Comparison of ENCODE assay signal across 17 cellular contexts in genomic region chr13:111116830-111117229, GRCh38. TPM values are rescaled to one million over a fixed set of nuclear protein-coding genes. Genes with fewer than 3 reads are reported as not detected.
DNase-seq lines count a peak whose midpoint lies in the region; ATAC-seq and TF ChIP-seq lines count a peak whose summit lies in the region.
"Had no signal": no experiment of that assay in that cellular context is flagged by ENCODE, and none has a peak within 500 bp of the region (broad histone marks: within the 10 kb centered on the region; RNA-seq: fewer than 3 reads in every experiment).

No MANE protein-coding gene starts in this region.

- no peaks in the 10 kb centered on the region for H3K79me2 ChIP-seq in GM23248 (ENCODE audit: insufficient read depth)

- H3K4me3 ChIP-seq in GM23248 (peak overlapping the region; percentile 69), coronary artery (peak overlapping the region; percentile 84), iPS-18a (ENCODE audit: low read length) (peak overlapping the region; percentile 90), subcutaneous abdominal adipose tissue (ENCODE audit: low read depth in 1 of 5, low read length in 5 of 5) (peak overlapping the region; percentile 12 to 78 (median 42)), HAP-1 (no peak overlapping the region)

- H3K9me3 ChIP-seq in GM23248 (ENCODE audit: low read depth), result no peaks in the 10 kb centered on the region
- no peaks in the 10 kb centered on the region for H3K9me3 ChIP-seq in iPS-18a (ENCODE audit: control insufficient read depth, low read depth, low read length)
- H3K9me3 ChIP-seq in subcutaneous abdominal adipose tissue (ENCODE audit: control insufficient read depth in 5 of 5, low read length in 5 of 5), result no peaks in the 10 kb centered on the region
- H3K9me3 ChIP-seq in HAP-1, result no peaks in the 10 kb centered on the region; the same call in 1 of the 2 replicates

- peak overlapping the region; percentile 83 for H3K9ac ChIP-seq in GM23248
- no peak overlapping the region for H3K9ac ChIP-seq in iPS-18a (ENCODE audit: low read length)
- peak overlapping the region in 3 of 5 donors; percentile 48 to 64 (median 58) for H3K9ac ChIP-seq in subcutaneous abdominal adipose tissue (ENCODE audit: low read length in 5 of 5)

- TF ChIP-seq CTCF in coronary artery (IDR thresholded peaks at IDR 0.05), result no peak

- no peaks in the 10 kb centered on the region for H3K36me3 ChIP-seq in GM23248 (ENCODE audit: low read depth)
- H3K36me3 ChIP-seq in iPS-18a (ENCODE audit: control insufficient read depth, low read depth, low read length), result no peaks in the 10 kb centered on the region
- H3K36me3 ChIP-seq in subcutaneous abdominal adipose tissue (ENCODE audit: control insufficient read depth in 5 of 5, insufficient read depth in 5 of 5, low read length in 5 of 5), result peaks cover 0 to 7% (median 3%) of the 10 kb centered on the region in 5 donors
- no peaks in the 10 kb centered on the region for H3K36me3 ChIP-seq in HAP-1 (replicated peaks)

- WGBS in GM23248 (ENCODE audit: low coverage in 1 of 2, low lambda C conversion rate in 2 of 2, missing lambda C conversion rate in 2 of 2), 2 experiments, result 32 to 43% methylated on average over 1 of the region's 1 CpG

- H2AFZ ChIP-seq in GM23248, result 0 out of 2 replicates have a peak overlapping the region, but pooled peaks have one; percentile 1

- DNase-seq in GM23248, result peak; percentile 68
- no peak for DNase-seq in coronary artery (ENCODE audit: low spot score)
- no peak for DNase-seq in HAP-1 (ENCODE audit: low spot score in 2 of 2)
- DNase-seq in DMS 273 treated with DMSO at 0.1 percent for 48 hours (lab: John Stamatoyannopoulos, UW), result no peak
- DNase-seq: activated CD4-positive, alpha-beta T cell treated with anti-CD3 and anti-CD28 coated beads for 1 hour; activated CD8-positive, alpha-beta memory T cell treated with anti-CD3 and anti-CD28 coated beads, Interleukin-2, amount 50 U/mL, for 48 hours; activated naive CD4-positive, alpha-beta T cell treated with Interleukin-2 at 50 U/mL for 16 hours; foreskin melanocyte; MV-4-11; NCI-H2029; NCI-H510A; occipital lobe; SHP77 treated with DMSO at 0.1 percent for 48 hours; stimulated activated CD4-positive, alpha-beta T cell treated with anti-CD3 and anti-CD28 coated beads, Interleukin-4, amount 100 ng/mL, for 1 hour had no signal

- peak overlapping the region; percentile 51 for H3K4me2 ChIP-seq in GM23248 (ENCODE audit: unreplicated experiment)

- H3K4me1 ChIP-seq in GM23248 (ENCODE audit: insufficient read depth) (peaks cover 20% of the 10 kb centered on the region), iPS-18a (ENCODE audit: control insufficient read depth, low read depth, low read length) (peaks cover 10% of the 10 kb centered on the region), subcutaneous abdominal adipose tissue (ENCODE audit: control insufficient read depth in 5 of 5, insufficient read depth in 5 of 5, low read length in 5 of 5) (peaks cover 15 to 62% (median 52%) of the 10 kb centered on the region in 5 donors), HAP-1 (no peaks in the 10 kb centered on the region)

- ATAC-seq in GM18517 (IDR thresholded peaks at IDR 0.05; ENCODE audit: unreplicated experiment), result no peak

- H3K9me2 ChIP-seq in GM23248 (ENCODE audit: insufficient read depth), result no peaks in the 10 kb centered on the region

- no peaks in the 10 kb centered on the region for H4K20me1 ChIP-seq in GM23248 (ENCODE audit: insufficient read depth)

- H3K27ac ChIP-seq in GM23248 (peak overlapping the region; percentile 75), coronary artery (peak overlapping the region; percentile 96 to 98), iPS-18a (ENCODE audit: low read length) (no peak overlapping the region), subcutaneous abdominal adipose tissue (ENCODE audit: low read depth, low read length) (peak overlapping the region; percentile 98)

- in situ Hi-C loops in GM23248 (cut with MboI) (no loop called here), HAP-1 (cut with MboI; ENCODE audit: low sequenced_read_pairs) (no loop called here)

- H3K27me3 ChIP-seq in GM23248 (replicated peaks; ENCODE audit: insufficient read depth) (peaks cover 17% of the 10 kb centered on the region), iPS-18a (ENCODE audit: control insufficient read depth, insufficient read depth, low read length) (peaks cover 49% of the 10 kb centered on the region), subcutaneous abdominal adipose tissue (ENCODE audit: control insufficient read depth in 5 of 5, insufficient read depth in 4 of 5, low read length in 5 of 5) (peaks cover 0 to 4% (median 3%) of the 10 kb centered on the region in 5 donors), HAP-1 (ENCODE audit: low read depth) (peaks cover 50% of the 10 kb centered on the region)

- H3F3A ChIP-seq in GM23248 (ENCODE audit: insufficient read depth), result peaks cover 28% of the 10 kb centered on the region

RNA-seq across cellular contexts. Expression of gene ARHGEF7, which starts 1.7 kb away (rescaled TPM):
- total RNA-seq in GM23248 (2014; rRNA removed; shearing (Covaris generic)), result 19.0 and 29.5 TPM in 2 replicates
- 19.7 and 23.0 TPM in 2 replicates for polyA plus RNA-seq in GM23248 (2016; fragmentation: Nextera tagmentation; extraction: Ambion mirVana)
